14 cellular contexts compared by ENCODE assay signal in genomic region chr12:47734725-47735480, GRCh38. TPM values are rescaled to one million over a fixed set of nuclear protein-coding genes. Genes with fewer than 3 reads are reported as not detected.
DNase-seq lines count a peak whose midpoint lies in the region; ATAC-seq, FAIRE-seq and TF ChIP-seq lines count a peak whose summit lies in the region.
"Had no signal": no experiment of that assay in that cellular context is flagged by ENCODE, and none has a peak within 500 bp of the region (broad histone marks: within the 10 kb centered on the region; RNA-seq: fewer than 3 reads in every experiment).

No MANE protein-coding gene starts in this region.

- peak; percentile 86 for ATAC-seq in WTC11
- ATAC-seq: activated T-cell treated with anti-CD3 and anti-CD28 coated beads, Interleukin-2, amount 50 U/mL, for 4 hours had no signal

- TF ChIP-seq POLR2A in GM12892 (IDR thresholded peaks at IDR 0.05; ENCODE audit: low read depth, low read length), result no peak

- H3K36me3 ChIP-seq in iPS-20b (ENCODE audit: insufficient read depth, low read depth, low read length), result no peaks in the 10 kb centered on the region
- H3K36me3 ChIP-seq in kidney (ENCODE audit: control insufficient read depth in 1 of 2, insufficient read depth in 2 of 2, low read length in 2 of 2), result peaks cover 3 to 12% of the 10 kb centered on the region in 2 donors
- H3K36me3 ChIP-seq: suprapubic skin had no signal

- CTCF ChIA-PET in WTC11 (lab: Charles Lee), result interaction anchor here (1.1 to 15.4 kb wide), 5 partner anchors 9 to 104 kb away, joined by 3 to 735 read pairs (median 36); partner anchors contain the start of gene SLC48A1

- DNase-seq in COLO668 (lab: John Stamatoyannopoulos, UW; ENCODE audit: unreplicated experiment), result peak; percentile 1
- peak; percentile 34 for DNase-seq in WTC11 (ENCODE audit: low spot score)
- DNase-seq in retina, result peak; percentile 73
- no peak for DNase-seq in HFFc6
- no peak for DNase-seq in GM12892 (ENCODE audit: insufficient read length)
- DNase-seq in activated T-cell treated with anti-CD3 and anti-CD28 coated beads for 4 hours, result no peak
- DNase-seq in kidney, result no peak
- DNase-seq: activated T-cell treated with anti-CD3 and anti-CD28 coated beads, Interleukin-2, amount 50 U/mL, for 4 hours; stimulated activated CD4-positive, alpha-beta T cell treated with anti-CD3 and anti-CD28 coated beads, Interleukin-1b, Interleukin-23, amount 100 ng/mL, for 48 hours had no signal

- H3K9ac ChIP-seq in iPS-20b (ENCODE audit: low read depth, low read length), result peak overlapping the region; percentile 55; the same call in 1 of the 2 replicates
- H3K9ac ChIP-seq in kidney (ENCODE audit: low read length in 2 of 2), result peak overlapping the region in 1 of 2 donors; percentile 37

- POLR2A ChIA-PET in WTC11 (lab: Charles Lee), result interaction anchor here (0.7 to 1.1 kb wide), 2 partner anchors 10 to 46 kb away, joined by 3 to 4 read pairs; partner anchors contain the start of gene ENDOU

- H3K36me3 Mint-ChIP-seq in WTC11 (no peaks in the 10 kb centered on the region), HFFc6 (ENCODE audit: low read depth) (no peaks in the 10 kb centered on the region)

- peak overlapping the region; percentile 49 for H3K27ac ChIP-seq in iPS-20b (ENCODE audit: low read length)
- no peak overlapping the region for H3K27ac ChIP-seq in kidney (ENCODE audit: low read depth in 2 of 2, low read length in 2 of 2)

- H3K27me3 Mint-ChIP-seq in WTC11 (ENCODE audit: low read depth), result peaks cover 7% of the 10 kb centered on the region; the same call in 1 of the 2 replicates
- H3K27me3 Mint-ChIP-seq in HFFc6 (ENCODE audit: insufficient read depth), result peaks cover 6% of the 10 kb centered on the region
- H3K27me3 Mint-ChIP-seq: B cell; central memory CD8-positive, alpha-beta T cell had no signal

- H3K4me1 ChIP-seq in iPS-20b (ENCODE audit: insufficient read depth, low read length), result peaks cover 13% of the 10 kb centered on the region
- peaks cover 14 to 38% of the 10 kb centered on the region in 2 donors for H3K4me1 ChIP-seq in kidney (ENCODE audit: control insufficient read depth in 1 of 2, insufficient read depth in 1 of 2, low read depth in 1 of 2, low read length in 2 of 2)

- no peak overlapping the region; the same call in 1 of the 2 replicates for H3K4me3 ChIP-seq in iPS-20b (ENCODE audit: low read length)
- H3K4me3 ChIP-seq in kidney (ENCODE audit: low read length in 2 of 2), result no peak overlapping the region
- H3K4me3 ChIP-seq: suprapubic skin had no signal

- H3K4me1 Mint-ChIP-seq in WTC11 (peaks cover 26% of the 10 kb centered on the region), HFFc6 (ENCODE audit: low read depth) (peaks cover 22% of the 10 kb centered on the region)

- no peak overlapping the region; the same call in none of the 2 replicates for H3K27ac Mint-ChIP-seq in WTC11
- H3K27ac Mint-ChIP-seq in HFFc6, result no peak overlapping the region
- H3K27ac Mint-ChIP-seq: B cell had no signal

- intact Hi-C loops in kidney (cut with DNase I), result no loop called here

- no peaks in the 10 kb centered on the region for H3K27me3 ChIP-seq in iPS-20b (ENCODE audit: insufficient read depth, low read length)
- H3K27me3 ChIP-seq: suprapubic skin had no signal

- H3K9me3 Mint-ChIP-seq in WTC11 (no peaks in the 10 kb centered on the region), HFFc6 (no peaks in the 10 kb centered on the region)
- H3K9me3 Mint-ChIP-seq: activated T-cell treated with anti-CD3 and anti-CD28 coated beads, Interleukin-2, amount 50 U/mL, for 4 hours; central memory CD8-positive, alpha-beta T cell had no signal

- H3K4me3 Mint-ChIP-seq in WTC11, result no peak overlapping the region
- no peak overlapping the region for H3K4me3 Mint-ChIP-seq in HFFc6
- H3K4me3 Mint-ChIP-seq: activated T-cell treated with anti-CD3 and anti-CD28 coated beads, Interleukin-2, amount 50 U/mL, for 4 hours; B cell; central memory CD8-positive, alpha-beta T cell had no signal

- no peak for TF ChIP-seq CTCF in WTC11 (IDR thresholded peaks at IDR 0.05)
- no peak for TF ChIP-seq CTCF in HFFc6 (IDR thresholded peaks at IDR 0.05)
- no peak for TF ChIP-seq CTCF in kidney (IDR thresholded peaks at IDR 0.05; ENCODE audit: borderline replicate concordance, extremely low read depth, insufficient read depth)

- H3K9me3 ChIP-seq in iPS-20b (ENCODE audit: insufficient read depth, low read depth, low read length) (no peaks in the 10 kb centered on the region), kidney (ENCODE audit: control insufficient read depth in 1 of 2, low read length in 2 of 2) (no peaks in the 10 kb centered on the region)
- H3K9me3 ChIP-seq: suprapubic skin had no signal

- FAIRE-seq in GM12892 (lab: Jason Lieb, UNC) (no peak), kidney (lab: Jason Lieb, UNC) (no peak)

TF ChIP-seq in WTC11, 78 proteins besides CTCF, POLR2A, EP300 and RAD21 (continues in another document):
- TF ChIP-seq, protein P1, sequence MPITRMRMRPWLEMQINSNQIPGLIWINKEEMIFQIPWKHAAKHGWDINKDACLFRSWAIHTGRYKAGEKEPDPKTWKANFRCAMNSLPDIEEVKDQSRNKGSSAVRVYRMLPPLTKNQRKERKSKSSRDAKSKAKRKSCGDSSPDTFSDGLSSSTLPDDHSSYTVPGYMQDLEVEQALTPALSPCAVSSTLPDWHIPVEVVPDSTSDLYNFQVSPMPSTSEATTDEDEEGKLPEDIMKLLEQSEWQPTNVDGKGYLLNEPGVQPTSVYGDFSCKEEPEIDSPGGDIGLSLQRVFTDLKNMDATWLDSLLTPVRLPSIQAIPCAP (CRISPR knock-in tag; IDR thresholded peaks at IDR 0.05), result no peak
- TF ChIP-seq EMX1 (CRISPR knock-in tag; IDR thresholded peaks at IDR 0.05), result no peak
- TF ChIP-seq, protein P2, sequence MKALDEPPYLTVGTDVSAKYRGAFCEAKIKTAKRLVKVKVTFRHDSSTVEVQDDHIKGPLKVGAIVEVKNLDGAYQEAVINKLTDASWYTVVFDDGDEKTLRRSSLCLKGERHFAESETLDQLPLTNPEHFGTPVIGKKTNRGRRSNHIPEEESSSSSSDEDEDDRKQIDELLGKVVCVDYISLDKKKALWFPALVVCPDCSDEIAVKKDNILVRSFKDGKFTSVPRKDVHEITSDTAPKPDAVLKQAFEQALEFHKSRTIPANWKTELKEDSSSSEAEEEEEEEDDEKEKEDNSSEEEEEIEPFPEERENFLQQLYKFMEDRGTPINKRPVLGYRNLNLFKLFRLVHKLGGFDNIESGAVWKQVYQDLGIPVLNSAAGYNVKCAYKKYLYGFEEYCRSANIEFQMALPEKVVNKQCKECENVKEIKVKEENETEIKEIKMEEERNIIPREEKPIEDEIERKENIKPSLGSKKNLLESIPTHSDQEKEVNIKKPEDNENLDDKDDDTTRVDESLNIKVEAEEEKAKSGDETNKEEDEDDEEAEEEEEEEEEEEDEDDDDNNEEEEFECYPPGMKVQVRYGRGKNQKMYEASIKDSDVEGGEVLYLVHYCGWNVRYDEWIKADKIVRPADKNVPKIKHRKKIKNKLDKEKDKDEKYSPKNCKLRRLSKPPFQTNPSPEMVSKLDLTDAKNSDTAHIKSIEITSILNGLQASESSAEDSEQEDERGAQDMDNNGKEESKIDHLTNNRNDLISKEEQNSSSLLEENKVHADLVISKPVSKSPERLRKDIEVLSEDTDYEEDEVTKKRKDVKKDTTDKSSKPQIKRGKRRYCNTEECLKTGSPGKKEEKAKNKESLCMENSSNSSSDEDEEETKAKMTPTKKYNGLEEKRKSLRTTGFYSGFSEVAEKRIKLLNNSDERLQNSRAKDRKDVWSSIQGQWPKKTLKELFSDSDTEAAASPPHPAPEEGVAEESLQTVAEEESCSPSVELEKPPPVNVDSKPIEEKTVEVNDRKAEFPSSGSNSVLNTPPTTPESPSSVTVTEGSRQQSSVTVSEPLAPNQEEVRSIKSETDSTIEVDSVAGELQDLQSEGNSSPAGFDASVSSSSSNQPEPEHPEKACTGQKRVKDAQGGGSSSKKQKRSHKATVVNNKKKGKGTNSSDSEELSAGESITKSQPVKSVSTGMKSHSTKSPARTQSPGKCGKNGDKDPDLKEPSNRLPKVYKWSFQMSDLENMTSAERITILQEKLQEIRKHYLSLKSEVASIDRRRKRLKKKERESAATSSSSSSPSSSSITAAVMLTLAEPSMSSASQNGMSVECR (CRISPR knock-in tag; IDR thresholded peaks at IDR 0.05; ENCODE audit: borderline replicate concordance), result no peak
- no peak for TF ChIP-seq SP1 (CRISPR knock-in tag; conservative IDR thresholded peaks at IDR 0.05)
- no peak for TF ChIP-seq ZNF219 (CRISPR knock-in tag; IDR thresholded peaks at IDR 0.05; ENCODE audit: borderline replicate concordance)
- no peak for TF ChIP-seq ETV6 (CRISPR knock-in tag; IDR thresholded peaks at IDR 0.05)
- no peak for TF ChIP-seq HMGA2 (CRISPR knock-in tag; IDR thresholded peaks at IDR 0.05)
- no peak for TF ChIP-seq ELF4 (CRISPR knock-in tag; IDR thresholded peaks at IDR 0.05; ENCODE audit: low read depth)
- no peak for TF ChIP-seq ZNF121 (CRISPR knock-in tag; IDR thresholded peaks at IDR 0.05)
- TF ChIP-seq ATF3 (CRISPR knock-in tag; conservative IDR thresholded peaks at IDR 0.05), result no peak
- no peak for TF ChIP-seq SMAD4 (CRISPR knock-in tag; IDR thresholded peaks at IDR 0.05)

RNA-seq across cellular contexts. Expression of gene ENDOU, which starts 9.6 kb away (rescaled TPM):
- total RNA-seq in WTC11 (2021), result not detected in 3 replicates
- total RNA-seq in HFFc6 (2021; fragmentation: NEBNext Ultra II Directional; extraction: Animal tissue kit (Norgen Biotek cat#: 25700)), result under 1 TPM in 1 of 6 experiments, not detected in 5; 0.11 TPM
- polyA plus RNA-seq in GM12892 (2012; ENCODE audit: missing spikeins), result 0.49 TPM
- total RNA-seq in kidney, result 0.91 TPM
- 0.28 TPM for polyA plus RNA-seq in kidney (ENCODE audit: insufficient read depth, low read depth, low replicate concordance)
- total RNA-seq: B cell, mucosa of gallbladder had no signal

RNA-seq across cellular contexts. Expression of gene RAPGEF3, which starts 23.8 kb away (rescaled TPM):
- total RNA-seq in WTC11 (2021) (9.0 to 13.3 TPM (median 9.7 TPM) in 3 replicates), kidney (179 TPM)
- total RNA-seq in HFFc6 (2021; fragmentation: NEBNext Ultra II Directional; extraction: Animal tissue kit (Norgen Biotek cat#: 25700)), result 1 to 10 TPM; 2.0 to 4.1 (median 3.1) TPM
- polyA plus RNA-seq in GM12892 (2012; ENCODE audit: missing spikeins), result 0.59 TPM
- 84.3 TPM for polyA plus RNA-seq in kidney (ENCODE audit: insufficient read depth, low read depth, low replicate concordance)

RNA-seq across cellular contexts. Expression of gene RPAP3, which starts 29.1 kb away (rescaled TPM):
- total RNA-seq in WTC11 (2021), result 34.4 to 44.3 TPM (median 40.6 TPM) in 3 replicates
- 10 to 100 TPM; 26.3 to 43.4 (median 39.0) TPM for total RNA-seq in HFFc6 (2021; fragmentation: NEBNext Ultra II Directional; extraction: Animal tissue kit (Norgen Biotek cat#: 25700))
- 31.2 TPM for polyA plus RNA-seq in GM12892 (2012; ENCODE audit: missing spikeins)
- total RNA-seq in kidney, result 20.6 TPM
- 15.6 TPM for polyA plus RNA-seq in kidney (ENCODE audit: insufficient read depth, low read depth, low replicate concordance)

RNA-seq across cellular contexts. Expression of gene SLC48A1, which starts 38.1 kb away (rescaled TPM):
- total RNA-seq in WTC11 (2021) (13.5 to 16.8 TPM (median 13.8 TPM) in 3 replicates), kidney (69.9 TPM)
- total RNA-seq in HFFc6 (2021; fragmentation: NEBNext Ultra II Directional; extraction: Animal tissue kit (Norgen Biotek cat#: 25700)), result 10 to 100 TPM; 18.8 to 24.5 (median 21.0) TPM
- polyA plus RNA-seq in GM12892 (2012; ENCODE audit: missing spikeins), result 2.1 TPM
- polyA plus RNA-seq in kidney (ENCODE audit: insufficient read depth, low read depth, low replicate concordance), result 56.9 TPM

Comparison
In these comparisons a context has a peak if more than half of its experiments do, and no peak if none do; other contexts are left out.
1. DNase-seq: peak in COLO668 (single experiment), WTC11 (single experiment) and retina (single experiment); none in HFFc6 (single experiment), GM12892 (single experiment), activated T-cell treated with anti-CD3 and anti-CD28 coated beads for 4 hours (single experiment) and kidney (single experiment).
2. RNA of gene RAPGEF3, which starts 23.8 kb away (total RNA-seq): 179 TPM in kidney (single experiment); 9.0 to 13.3 TPM in WTC11 and 2.0 to 4.1 TPM in HFFc6; every median in the first group is over 10 times any median in the second.